Comparison of ENCODE assay signal across 35 cellular contexts in the genomic region with DNA sequence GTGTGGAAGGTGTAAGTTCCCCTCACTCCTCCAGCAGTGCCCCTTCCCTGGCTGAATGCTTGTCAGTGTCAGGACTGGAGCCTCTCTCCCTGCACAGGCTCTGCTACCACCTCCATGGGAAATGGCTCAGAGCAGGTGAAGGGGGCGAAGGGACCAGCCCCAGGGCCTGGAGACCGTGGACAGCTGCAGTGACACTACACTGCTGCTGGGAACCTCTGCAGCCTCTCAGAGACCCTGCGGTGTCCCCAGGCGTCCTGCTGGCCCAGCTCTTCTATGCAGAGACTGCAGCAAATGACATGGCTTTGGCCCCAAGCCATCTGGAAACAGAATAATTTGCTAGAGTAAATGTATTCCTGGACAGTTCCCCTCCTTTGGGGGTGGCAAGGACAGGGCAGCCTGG. TPM values are rescaled to one million over a fixed set of nuclear protein-coding genes. Genes with fewer than 3 reads are reported as not detected.
DNase-seq lines count a peak whose midpoint lies in the region; ATAC-seq and TF ChIP-seq lines count a peak whose summit lies in the region.
"Had no signal": no experiment of that assay in that cellular context is flagged by ENCODE, and none has a peak within 500 bp of the region (broad histone marks: within the 10 kb centered on the region; RNA-seq: fewer than 3 reads in every experiment).

No MANE protein-coding gene starts in this region.

- H3K4me2 ChIP-seq in PC-9, result no peak overlapping the region

- H3K27me3 ChIP-seq in endodermal cell (ENCODE audit: control insufficient read depth, insufficient read depth, low read length, poor library complexity, severe bottlenecking) (peaks cover 22% of the 10 kb centered on the region), PC-9 (ENCODE audit: insufficient read depth, low read depth) (peaks cover 89% of the 10 kb centered on the region)

- H3K4me3 ChIP-seq in endodermal cell (ENCODE audit: low read length) (no peak overlapping the region), PC-9 (no peak overlapping the region)
- H3K4me3 ChIP-seq: esophagus squamous epithelium, heart left ventricle, psoas muscle, transverse colon had no signal

- H3K27ac ChIP-seq in endodermal cell (ENCODE audit: low read depth, low read length) (no peak overlapping the region), PC-9 (no peak overlapping the region)
- H3K27ac ChIP-seq: esophagus squamous epithelium, foreskin keratinocyte, heart left ventricle, neutrophil, psoas muscle, transverse colon, VCaP had no signal

- H3K4me3 Mint-ChIP-seq in endodermal cell (no peak overlapping the region), type B pancreatic cell (no peak overlapping the region)
- H3K4me3 Mint-ChIP-seq: activated T-helper 1 cell treated with anti-CD3 and anti-CD28 coated beads, Interleukin-12 subunit alpha, Interleukin-12 subunit beta, Interleukin-2, Interleukin-4 antibody, amounts not matched to agents 30 ng/mL and 10 ng/mL and 1 ng/mL, durations not matched to agents 14 hours and 24 hours and 36 hours; brain; stimulated activated effector memory CD8-positive, alpha-beta T cell treated with anti-CD3 and anti-CD28 coated beads, Interleukin-12 subunit alpha, Interleukin-12 subunit beta, amount 100 ng/mL, for 72 hours had no signal

- CTCF ChIA-PET in PC-9 (lab: Charles Lee), result no interaction called here

- TF ChIP-seq CTCF in endodermal cell (conservative IDR thresholded peaks at IDR 0.05) (no peak), type B pancreatic cell (conservative IDR thresholded peaks at IDR 0.05) (no peak), PC-9 (conservative IDR thresholded peaks at IDR 0.05) (no peak)

- H3K9me3 ChIP-seq in endodermal cell (ENCODE audit: control insufficient read depth, low read length), result no peaks in the 10 kb centered on the region
- no peaks in the 10 kb centered on the region for H3K9me3 ChIP-seq in PC-9 (ENCODE audit: insufficient read depth, low read depth)
- H3K9me3 ChIP-seq: esophagus squamous epithelium, neutrophil, psoas muscle, transverse colon had no signal

- H3K36me3 ChIP-seq in endodermal cell (ENCODE audit: control insufficient read depth, insufficient read depth, low read length) (no peaks in the 10 kb centered on the region), PC-9 (ENCODE audit: low read depth) (no peaks in the 10 kb centered on the region)
- H3K36me3 ChIP-seq: esophagus squamous epithelium, heart left ventricle, neutrophil, transverse colon had no signal

- no peak overlapping the region for H3K27ac Mint-ChIP-seq in endodermal cell
- no peak overlapping the region for H3K27ac Mint-ChIP-seq in type B pancreatic cell
- H3K27ac Mint-ChIP-seq: activated T-helper 1 cell treated with anti-CD3 and anti-CD28 coated beads, Interleukin-12 subunit alpha, Interleukin-12 subunit beta, Interleukin-2, Interleukin-4 antibody, amounts not matched to agents 30 ng/mL and 10 ng/mL and 1 ng/mL, durations not matched to agents 14 hours and 24 hours and 36 hours; brain; CD4-positive, CD25-positive, alpha-beta regulatory T cell; stimulated activated effector memory CD8-positive, alpha-beta T cell treated with anti-CD3 and anti-CD28 coated beads, Interleukin-12 subunit alpha, Interleukin-12 subunit beta, amount 100 ng/mL, for 72 hours had no signal

- no peaks in the 10 kb centered on the region for H3K36me3 Mint-ChIP-seq in endodermal cell (ENCODE audit: low read depth)
- H3K36me3 Mint-ChIP-seq in type B pancreatic cell, result no peaks in the 10 kb centered on the region
- H3K36me3 Mint-ChIP-seq: brain; CD4-positive, CD25-positive, alpha-beta regulatory T cell; stimulated activated effector memory CD8-positive, alpha-beta T cell treated with anti-CD3 and anti-CD28 coated beads, Interleukin-12 subunit alpha, Interleukin-12 subunit beta, amount 100 ng/mL, for 72 hours had no signal

- no peaks in the 10 kb centered on the region for H3K9me3 Mint-ChIP-seq in endodermal cell
- H3K9me3 Mint-ChIP-seq in type B pancreatic cell, result no peaks in the 10 kb centered on the region
- H3K9me3 Mint-ChIP-seq: activated T-helper 1 cell treated with anti-CD3 and anti-CD28 coated beads, Interleukin-12 subunit alpha, Interleukin-12 subunit beta, Interleukin-2, Interleukin-4 antibody, amounts not matched to agents 30 ng/mL and 10 ng/mL and 1 ng/mL, durations not matched to agents 14 hours and 24 hours and 36 hours; stimulated activated effector memory CD8-positive, alpha-beta T cell treated with anti-CD3 and anti-CD28 coated beads, Interleukin-12 subunit alpha, Interleukin-12 subunit beta, amount 100 ng/mL, for 72 hours had no signal

- 80 to 81% methylated on average over 2 to 4 of the region's 4 CpGs for WGBS in endodermal cell (ENCODE audit: insufficient coverage in 1 of 2, insufficient read length in 1 of 2), 2 experiments

- intact Hi-C loops in PC-9 (cut with micrococcal nuclease; ENCODE audit: unreplicated experiment), result no loop called here

- H3K4me1 ChIP-seq in endodermal cell (ENCODE audit: control insufficient read depth, insufficient read depth, low read length), result peaks cover 11% of the 10 kb centered on the region
- H3K4me1 ChIP-seq in PC-9 (replicated peaks; ENCODE audit: insufficient read depth), result no peaks in the 10 kb centered on the region
- H3K4me1 ChIP-seq: esophagus squamous epithelium, foreskin keratinocyte, heart left ventricle, psoas muscle, transverse colon had no signal

- H3K9ac ChIP-seq in endodermal cell (ENCODE audit: extremely low read depth, low read length, poor library complexity, severe bottlenecking), result no peak overlapping the region

- H3F3A ChIP-seq in PC-9 (ENCODE audit: insufficient read depth, low read depth), result no peaks in the 10 kb centered on the region

- no peaks in the 10 kb centered on the region for H3K9me2 ChIP-seq in PC-9 (ENCODE audit: insufficient read depth)

- H3K79me2 ChIP-seq in PC-9 (ENCODE audit: low read depth), result no peaks in the 10 kb centered on the region

- peaks cover 26% of the 10 kb centered on the region for H3K27me3 Mint-ChIP-seq in endodermal cell (ENCODE audit: insufficient read depth)
- H3K27me3 Mint-ChIP-seq in type B pancreatic cell, result peaks cover 55% of the 10 kb centered on the region

- no peaks in the 10 kb centered on the region; the same call in 1 of the 2 replicates for H4K20me1 ChIP-seq in PC-9 (ENCODE audit: insufficient read depth)

- ATAC-seq in GM21619 (IDR thresholded peaks at IDR 0.05; ENCODE audit: unreplicated experiment), result no peak
- ATAC-seq: foreskin keratinocyte; heart left ventricle; Panc1; psoas muscle; stimulated activated effector memory CD8-positive, alpha-beta T cell treated with anti-CD3 and anti-CD28 coated beads, Interleukin-12 subunit alpha, Interleukin-12 subunit beta, amount 100 ng/mL, for 72 hours had no signal

- no peak overlapping the region for H2AFZ ChIP-seq in PC-9

- H3K4me1 Mint-ChIP-seq in endodermal cell, result peaks cover 24% of the 10 kb centered on the region
- peaks cover 6% of the 10 kb centered on the region for H3K4me1 Mint-ChIP-seq in type B pancreatic cell (ENCODE audit: unreplicated experiment)
- H3K4me1 Mint-ChIP-seq: CD4-positive, CD25-positive, alpha-beta regulatory T cell; stimulated activated effector memory CD8-positive, alpha-beta T cell treated with anti-CD3 and anti-CD28 coated beads, Interleukin-12 subunit alpha, Interleukin-12 subunit beta, amount 100 ng/mL, for 72 hours had no signal

- peak; percentile 35 for DNase-seq in activated CD8-positive, alpha-beta memory T cell treated with anti-CD3 and anti-CD28 coated beads, Interleukin-2, amount 50 U/mL, for 48 hours
- no peak for DNase-seq in activated CD8-positive, alpha-beta memory T cell treated with anti-CD3 and anti-CD28 coated beads, Interleukin-2, amount 50 U/mL, for 4 hours
- DNase-seq in NCI-H2081 (lab: John Stamatoyannopoulos, UW) (peak; percentile 35 to 81), endodermal cell (peak; percentile 38), type B pancreatic cell (ENCODE audit: extremely low spot score, unreplicated experiment) (peak; percentile 53), PC-9 (no peak), DMS153 treated with DMSO at 0.1 percent for 48 hours (lab: John Stamatoyannopoulos, UW; ENCODE audit: unreplicated experiment) (no peak)
- DNase-seq: activated CD4-positive, alpha-beta T cell treated with anti-CD3 and anti-CD28 coated beads for 48 hours; activated naive CD4-positive, alpha-beta T cell treated with anti-CD3 and anti-CD28 coated beads, Interleukin-2, amount 50 U/mL, for 16 hours; AML-193; CD4-positive, CD25-positive, alpha-beta regulatory T cell; cerebellar nuclear complex; dermis blood vessel endothelial cell; esophagus squamous epithelium; foreskin keratinocyte; Kasumi-1; NCI-H187; NCI-H526; SIG-M5; T1000; transverse colon had no signal

- POLR2A ChIA-PET in PC-9 (lab: Charles Lee; ENCODE audit: unreplicated experiment), result no interaction called here

- no TSS peak for BruUV-seq in PC-9 (replicated peaks; lab: Mats Ljungman, UMichigan)

RNA-seq across cellular contexts. Expression of gene CIB4, which starts 53.2 kb away (rescaled TPM):
- total RNA-seq in endodermal cell, result not detected
- polyA plus RNA-seq in endodermal cell (2013, experiment 1 of 2), result not detected
- not detected for polyA plus RNA-seq in endodermal cell (2013, experiment 2 of 2)
- not detected in 2 replicates for total RNA-seq in type B pancreatic cell (ENCODE audit: low replicate concordance)
- not detected in 2 replicates for total RNA-seq in PC-9 (2021)
- total RNA-seq: A673; activated T-helper 1 cell treated with anti-CD3 and anti-CD28 coated beads, Interleukin-12 subunit alpha, Interleukin-12 subunit beta, Interleukin-2, Interleukin-4 antibody, amounts not matched to agents 30 ng/mL and 10 ng/mL and 1 ng/mL, durations not matched to agents 14 hours and 24 hours and 36 hours; CD4-positive, CD25-positive, alpha-beta regulatory T cell; Daoy; dermis blood vessel endothelial cell; foreskin keratinocyte; heart left ventricle; liver; myocyte; psoas muscle; transverse colon had no signal
- polyA plus RNA-seq: CD4-positive, CD25-positive, alpha-beta regulatory T cell; foreskin keratinocyte; heart left ventricle; keratinocyte; liver; psoas muscle had no signal

Comparison
In these comparisons a context has a peak if more than half of its experiments do, and no peak if none do; other contexts are left out.
1. DNase-seq: peak in activated CD8-positive, alpha-beta memory T cell treated with anti-CD3 and anti-CD28 coated beads, Interleukin-2, amount 50 U/mL, for 48 hours (single experiment), NCI-H2081 (2 of 2), endodermal cell (single experiment) and type B pancreatic cell (single experiment); none in activated CD8-positive, alpha-beta memory T cell treated with anti-CD3 and anti-CD28 coated beads, Interleukin-2, amount 50 U/mL, for 4 hours (single experiment), PC-9 (0 of 2) and DMS153 treated with DMSO at 0.1 percent for 48 hours (single experiment).